ENCODE assay signal across 1 cellular context in genomic region chr5:142499591-142500384, GRCh38.
TF ChIP-seq lines count a peak whose summit lies in the region.

No MANE protein-coding gene starts in this region.

TF ChIP-seq in HepG2, 621 proteins besides CTCF, POLR2A, EP300 and RAD21 (continued from another document and continues in another):
- no peak for TF ChIP-seq TRIM22 (IDR thresholded peaks at IDR 0.05)
- no peak for TF ChIP-seq ZFP36L2 (CRISPR knock-in tag; IDR thresholded peaks at IDR 0.05)
- no peak for TF ChIP-seq ELF4 (CRISPR knock-in tag; IDR thresholded peaks at IDR 0.05; ENCODE audit: borderline replicate concordance)
- peak; percentile 71; the same call in 1 of the 2 replicates for TF ChIP-seq PPARG (CRISPR knock-in tag; conservative IDR thresholded peaks at IDR 0.05)
- no peak for TF ChIP-seq ZFAT (CRISPR knock-in tag; conservative IDR thresholded peaks at IDR 0.05)
- TF ChIP-seq, protein P1, sequence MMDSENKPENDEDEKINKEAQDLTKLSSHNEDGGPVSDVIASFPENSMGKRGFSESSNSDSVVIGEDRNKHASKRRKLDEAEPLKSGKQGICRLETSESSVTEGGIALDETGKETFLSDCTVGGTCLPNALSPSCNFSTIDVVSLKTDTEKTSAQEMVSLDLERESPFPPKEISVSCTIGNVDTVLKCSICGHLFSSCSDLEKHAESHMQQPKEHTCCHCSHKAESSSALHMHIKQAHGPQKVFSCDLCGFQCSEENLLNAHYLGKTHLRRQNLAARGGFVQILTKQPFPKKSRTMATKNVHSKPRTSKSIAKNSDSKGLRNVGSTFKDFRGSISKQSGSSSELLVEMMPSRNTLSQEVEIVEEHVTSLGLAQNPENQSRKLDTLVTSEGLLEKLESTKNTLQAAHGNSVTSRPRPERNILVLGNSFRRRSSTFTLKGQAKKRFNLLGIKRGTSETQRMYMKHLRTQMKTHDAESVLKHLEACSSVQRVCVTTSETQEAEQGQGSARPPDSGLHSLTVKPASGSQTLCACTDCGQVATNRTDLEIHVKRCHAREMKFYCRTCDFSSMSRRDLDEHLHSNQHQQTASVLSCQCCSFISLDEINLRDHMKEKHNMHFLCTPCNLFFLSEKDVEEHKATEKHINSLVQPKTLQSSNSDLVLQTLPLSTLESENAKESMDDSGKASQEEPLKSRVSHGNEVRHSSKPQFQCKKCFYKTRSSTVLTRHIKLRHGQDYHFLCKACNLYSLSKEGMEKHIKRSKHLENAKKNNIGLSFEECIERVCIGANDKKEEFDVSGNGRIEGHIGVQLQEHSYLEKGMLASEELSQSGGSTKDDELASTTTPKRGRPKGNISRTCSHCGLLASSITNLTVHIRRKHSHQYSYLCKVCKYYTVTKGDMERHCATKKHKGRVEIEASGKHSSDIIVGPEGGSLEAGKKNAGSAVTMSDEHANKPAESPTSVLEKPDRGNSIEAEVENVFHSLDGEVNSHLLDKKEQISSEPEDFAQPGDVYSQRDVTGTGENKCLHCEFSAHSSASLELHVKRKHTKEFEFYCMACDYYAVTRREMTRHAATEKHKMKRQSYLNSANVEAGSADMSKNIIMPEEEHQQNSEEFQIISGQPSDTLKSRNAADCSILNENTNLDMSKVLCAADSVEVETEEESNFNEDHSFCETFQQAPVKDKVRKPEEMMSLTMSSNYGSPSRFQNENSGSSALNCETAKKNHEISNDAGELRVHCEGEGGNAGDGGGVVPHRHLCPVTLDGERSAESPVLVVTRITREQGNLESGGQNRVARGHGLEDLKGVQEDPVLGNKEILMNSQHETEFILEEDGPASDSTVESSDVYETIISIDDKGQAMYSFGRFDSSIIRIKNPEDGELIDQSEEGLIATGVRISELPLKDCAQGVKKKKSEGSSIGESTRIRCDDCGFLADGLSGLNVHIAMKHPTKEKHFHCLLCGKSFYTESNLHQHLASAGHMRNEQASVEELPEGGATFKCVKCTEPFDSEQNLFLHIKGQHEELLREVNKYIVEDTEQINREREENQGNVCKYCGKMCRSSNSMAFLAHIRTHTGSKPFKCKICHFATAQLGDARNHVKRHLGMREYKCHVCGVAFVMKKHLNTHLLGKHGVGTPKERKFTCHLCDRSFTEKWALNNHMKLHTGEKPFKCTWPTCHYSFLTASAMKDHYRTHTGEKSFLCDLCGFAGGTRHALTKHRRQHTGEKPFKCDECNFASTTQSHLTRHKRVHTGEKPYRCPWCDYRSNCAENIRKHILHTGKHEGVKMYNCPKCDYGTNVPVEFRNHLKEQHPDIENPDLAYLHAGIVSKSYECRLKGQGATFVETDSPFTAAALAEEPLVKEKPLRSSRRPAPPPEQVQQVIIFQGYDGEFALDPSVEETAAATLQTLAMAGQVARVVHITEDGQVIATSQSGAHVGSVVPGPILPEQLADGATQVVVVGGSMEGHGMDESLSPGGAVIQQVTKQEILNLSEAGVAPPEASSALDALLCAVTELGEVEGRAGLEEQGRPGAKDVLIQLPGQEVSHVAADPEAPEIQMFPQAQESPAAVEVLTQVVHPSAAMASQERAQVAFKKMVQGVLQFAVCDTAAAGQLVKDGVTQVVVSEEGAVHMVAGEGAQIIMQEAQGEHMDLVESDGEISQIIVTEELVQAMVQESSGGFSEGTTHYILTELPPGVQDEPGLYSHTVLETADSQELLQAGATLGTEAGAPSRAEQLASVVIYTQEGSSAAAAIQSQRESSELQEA (CRISPR knock-in tag; IDR thresholded peaks at IDR 0.05; ENCODE audit: not compliant biosample characterization) = no peak
- no peak for TF ChIP-seq GLI4 (CRISPR knock-in tag; IDR thresholded peaks at IDR 0.05; ENCODE audit: borderline replicate concordance)
- no peak for TF ChIP-seq ZNF547 (CRISPR knock-in tag; IDR thresholded peaks at IDR 0.05)
- no peak for TF ChIP-seq KDM2A (CRISPR knock-in tag; IDR thresholded peaks at IDR 0.05; ENCODE audit: borderline replicate concordance, low read depth)
- no peak for TF ChIP-seq ZNF329 (CRISPR knock-in tag; IDR thresholded peaks at IDR 0.05; ENCODE audit: low read depth)
- TF ChIP-seq FUBP1 (CRISPR knock-in tag; IDR thresholded peaks at IDR 0.05; ENCODE audit: borderline replicate concordance) = no peak
- no peak for TF ChIP-seq BCLAF1 (IDR thresholded peaks at IDR 0.05)
- TF ChIP-seq ZNF672 (CRISPR knock-in tag; IDR thresholded peaks at IDR 0.05) = no peak
- TF ChIP-seq RBM39 (IDR thresholded peaks at IDR 0.05; ENCODE audit: low read depth, low read length, poor library complexity, severe bottlenecking) = no peak
- peak; percentile 58 for TF ChIP-seq TEAD3 (CRISPR knock-in tag; optimal IDR thresholded peaks at IDR 0.05; ENCODE audit: borderline replicate concordance)
- TF ChIP-seq IRF9 (CRISPR knock-in tag; IDR thresholded peaks at IDR 0.05; ENCODE audit: borderline replicate concordance) = no peak
- TF ChIP-seq PTBP1 (IDR thresholded peaks at IDR 0.05; ENCODE audit: low read depth, low read length, poor library complexity, severe bottlenecking) = no peak
- no peak for TF ChIP-seq NFKBIZ (CRISPR knock-in tag; IDR thresholded peaks at IDR 0.05)
- TF ChIP-seq ZNF75D (CRISPR knock-in tag; IDR thresholded peaks at IDR 0.05; ENCODE audit: borderline replicate concordance) = no peak
- no peak for TF ChIP-seq ZNF460 (CRISPR knock-in tag; IDR thresholded peaks at IDR 0.05; ENCODE audit: borderline replicate concordance)
- no peak for TF ChIP-seq ARNT2 (CRISPR knock-in tag; IDR thresholded peaks at IDR 0.05; ENCODE audit: low read depth)
- no peak for TF ChIP-seq MAFG (CRISPR knock-in tag; IDR thresholded peaks at IDR 0.05)
- TF ChIP-seq, protein P2, sequence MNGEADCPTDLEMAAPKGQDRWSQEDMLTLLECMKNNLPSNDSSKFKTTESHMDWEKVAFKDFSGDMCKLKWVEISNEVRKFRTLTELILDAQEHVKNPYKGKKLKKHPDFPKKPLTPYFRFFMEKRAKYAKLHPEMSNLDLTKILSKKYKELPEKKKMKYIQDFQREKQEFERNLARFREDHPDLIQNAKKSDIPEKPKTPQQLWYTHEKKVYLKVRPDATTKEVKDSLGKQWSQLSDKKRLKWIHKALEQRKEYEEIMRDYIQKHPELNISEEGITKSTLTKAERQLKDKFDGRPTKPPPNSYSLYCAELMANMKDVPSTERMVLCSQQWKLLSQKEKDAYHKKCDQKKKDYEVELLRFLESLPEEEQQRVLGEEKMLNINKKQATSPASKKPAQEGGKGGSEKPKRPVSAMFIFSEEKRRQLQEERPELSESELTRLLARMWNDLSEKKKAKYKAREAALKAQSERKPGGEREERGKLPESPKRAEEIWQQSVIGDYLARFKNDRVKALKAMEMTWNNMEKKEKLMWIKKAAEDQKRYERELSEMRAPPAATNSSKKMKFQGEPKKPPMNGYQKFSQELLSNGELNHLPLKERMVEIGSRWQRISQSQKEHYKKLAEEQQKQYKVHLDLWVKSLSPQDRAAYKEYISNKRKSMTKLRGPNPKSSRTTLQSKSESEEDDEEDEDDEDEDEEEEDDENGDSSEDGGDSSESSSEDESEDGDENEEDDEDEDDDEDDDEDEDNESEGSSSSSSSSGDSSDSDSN (CRISPR knock-in tag; IDR thresholded peaks at IDR 0.05) = 0 out of 2 replicates have a peak, but pooled peaks have one; percentile 18
- TF ChIP-seq KMT2A (CRISPR knock-in tag; IDR thresholded peaks at IDR 0.05) = no peak
- no peak for TF ChIP-seq JUND (CRISPR knock-in tag; IDR thresholded peaks at IDR 0.05)
- 0 out of 2 replicates have a peak, but pooled peaks have one; percentile 60 for TF ChIP-seq ARID2 (CRISPR knock-in tag; IDR thresholded peaks at IDR 0.05; ENCODE audit: borderline replicate concordance)
- TF ChIP-seq AFF4 (CRISPR knock-in tag; IDR thresholded peaks at IDR 0.05) = no peak
- TF ChIP-seq GZF1 (CRISPR knock-in tag; IDR thresholded peaks at IDR 0.05) = no peak
- no peak for TF ChIP-seq ATAD3A (CRISPR knock-in tag; IDR thresholded peaks at IDR 0.05)
- TF ChIP-seq, protein P3, sequence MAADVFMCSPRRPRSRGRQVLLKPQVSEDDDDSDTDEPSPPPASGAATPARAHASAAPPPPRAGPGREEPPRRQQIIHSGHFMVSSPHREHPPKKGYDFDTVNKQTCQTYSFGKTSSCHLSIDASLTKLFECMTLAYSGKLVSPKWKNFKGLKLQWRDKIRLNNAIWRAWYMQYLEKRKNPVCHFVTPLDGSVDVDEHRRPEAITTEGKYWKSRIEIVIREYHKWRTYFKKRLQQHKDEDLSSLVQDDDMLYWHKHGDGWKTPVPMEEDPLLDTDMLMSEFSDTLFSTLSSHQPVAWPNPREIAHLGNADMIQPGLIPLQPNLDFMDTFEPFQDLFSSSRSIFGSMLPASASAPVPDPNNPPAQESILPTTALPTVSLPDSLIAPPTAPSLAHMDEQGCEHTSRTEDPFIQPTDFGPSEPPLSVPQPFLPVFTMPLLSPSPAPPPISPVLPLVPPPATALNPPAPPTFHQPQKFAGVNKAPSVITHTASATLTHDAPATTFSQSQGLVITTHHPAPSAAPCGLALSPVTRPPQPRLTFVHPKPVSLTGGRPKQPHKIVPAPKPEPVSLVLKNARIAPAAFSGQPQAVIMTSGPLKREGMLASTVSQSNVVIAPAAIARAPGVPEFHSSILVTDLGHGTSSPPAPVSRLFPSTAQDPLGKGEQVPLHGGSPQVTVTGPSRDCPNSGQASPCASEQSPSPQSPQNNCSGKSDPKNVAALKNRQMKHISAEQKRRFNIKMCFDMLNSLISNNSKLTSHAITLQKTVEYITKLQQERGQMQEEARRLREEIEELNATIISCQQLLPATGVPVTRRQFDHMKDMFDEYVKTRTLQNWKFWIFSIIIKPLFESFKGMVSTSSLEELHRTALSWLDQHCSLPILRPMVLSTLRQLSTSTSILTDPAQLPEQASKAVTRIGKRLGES (CRISPR knock-in tag; IDR thresholded peaks at IDR 0.05; ENCODE audit: borderline replicate concordance) = no peak
- no peak for TF ChIP-seq ZSCAN12 (CRISPR knock-in tag; IDR thresholded peaks at IDR 0.05)
